Comparison of ENCODE assay signal across 13 cellular contexts in the genomic region with DNA sequence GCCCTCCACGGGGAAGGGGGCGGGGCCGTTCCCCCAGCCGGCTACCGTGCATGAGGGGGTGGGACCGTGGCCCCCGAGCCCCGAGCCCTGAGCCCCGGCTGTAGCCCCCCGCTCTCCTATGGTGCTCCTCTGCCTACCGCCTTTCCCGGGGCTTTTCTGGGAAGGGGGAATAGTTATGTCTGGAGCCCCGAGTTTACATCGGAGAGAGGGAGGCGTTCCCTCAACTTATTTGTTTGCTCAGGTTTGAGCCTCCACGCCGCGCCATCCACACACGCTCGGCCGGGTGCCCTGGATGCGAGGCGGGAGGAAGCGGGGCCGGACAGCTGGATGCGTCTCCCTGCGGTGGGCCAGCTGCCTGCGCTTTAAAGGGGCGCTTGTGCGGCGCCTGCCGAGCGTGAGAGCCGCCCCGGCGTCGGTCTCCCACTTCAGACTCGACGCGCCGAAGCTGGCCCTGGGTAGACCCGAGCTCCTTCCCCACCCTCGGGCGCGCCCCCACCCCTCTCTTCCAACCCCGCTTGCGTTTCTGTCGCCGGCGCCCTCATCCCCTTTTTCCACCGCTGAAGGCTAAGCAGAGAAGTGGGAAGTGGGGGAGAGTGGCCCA. TPM values are rescaled to one million over a fixed set of nuclear protein-coding genes. Genes with fewer than 3 reads are reported as not detected.
DNase-seq lines count a peak whose midpoint lies in the region; ATAC-seq and TF ChIP-seq lines count a peak whose summit lies in the region.
"Had no signal": no experiment of that assay in that cellular context is flagged by ENCODE, and none has a peak within 500 bp of the region (broad histone marks: within the 10 kb centered on the region; RNA-seq: fewer than 3 reads in every experiment).

No MANE protein-coding gene starts in this region.

- H3K36me3 ChIP-seq in heart left ventricle (peaks cover 0 to 5% (median 0%) of the 10 kb centered on the region in 9 donors), fibroblast of lung (ENCODE audit: control insufficient read depth, insufficient read depth, low read length) (no peaks in the 10 kb centered on the region)

- H3K9me3 ChIP-seq in heart left ventricle (no peaks in the 10 kb centered on the region), fibroblast of lung (ENCODE audit: control insufficient read depth, insufficient read depth, low read depth, low read length) (no peaks in the 10 kb centered on the region)
- H3K9me3 ChIP-seq: BLaER1 had no signal

- peaks cover 4 to 5% of the 10 kb centered on the region in 2 donors for H3K4me1 Mint-ChIP-seq in natural killer cell treated with Interleukin-12 subunit alpha and Interleukin-12 subunit beta and Interleukin-15 and Interleukin-18, amount 100 ng/mL, for 72 hours (ENCODE audit: low read depth in 2 of 2)

- H3K4me3 ChIP-seq in heart left ventricle (peak overlapping the region in 11 of 12 donors; percentile 10 to 54 (median 40)), fibroblast of lung (replicated peaks in 1 of 4; ENCODE audit: control extremely low read depth in 1 of 4, insufficient read depth in 1 of 4, low read depth in 3 of 4, low read length in 4 of 4) (peak overlapping the region in 1 of 4 experiments; percentile 42)
- H3K4me3 ChIP-seq: BLaER1 had no signal

- no peaks in the 10 kb centered on the region for H3K36me3 Mint-ChIP-seq in natural killer cell treated with Interleukin-12 subunit alpha and Interleukin-12 subunit beta and Interleukin-15 and Interleukin-18, amount 100 ng/mL, for 72 hours

- H3K9me3 Mint-ChIP-seq in natural killer cell treated with Interleukin-12 subunit alpha and Interleukin-12 subunit beta and Interleukin-15 and Interleukin-18, amount 100 ng/mL, for 72 hours = no peaks in the 10 kb centered on the region

- DNase-seq in heart left ventricle = no peak
- no peak for DNase-seq in Right ventricle myocardium inferior (ENCODE audit: missing footprints)
- DNase-seq in fibroblast of lung (ENCODE audit: low read depth in 2 of 2) = no peak
- DNase-seq in natural killer cell treated with Interleukin-12 subunit alpha and Interleukin-12 subunit beta and Interleukin-15 and Interleukin-18, amount 100 ng/mL, for 72 hours (ENCODE audit: low spot score) = peak; percentile 55
- DNase-seq in CD1c-positive myeloid dendritic cell (ENCODE audit: extremely low spot score) = no peak
- DNase-seq in activated CD4-positive, CD25-positive, alpha-beta regulatory T cell (lab: John Stamatoyannopoulos, UW) = no peak
- DNase-seq in NCI-H1092 (lab: John Stamatoyannopoulos, UW) = no peak
- DNase-seq: NCI-H187, SHP77 treated with DMSO at 0.1 percent for 48 hours had no signal

- H3K27me3 ChIP-seq in heart left ventricle = peaks cover 7 to 23% (median 17%) of the 10 kb centered on the region in 9 donors
- H3K27me3 ChIP-seq in fibroblast of lung (ENCODE audit: control insufficient read depth, insufficient read depth, low read length) = peaks cover 20% of the 10 kb centered on the region

- no peaks in the 10 kb centered on the region for H3K79me2 ChIP-seq in fibroblast of lung (ENCODE audit: control insufficient read depth, insufficient read depth, low read length)

- 7 to 23% (median 13%) methylated on average over 32 to 51 of the region's 51 CpGs for WGBS in heart left ventricle, 4 donors

- no peak overlapping the region for H3K27ac ChIP-seq in heart left ventricle
- H3K27ac ChIP-seq in fibroblast of lung (ENCODE audit: insufficient read depth, low read length) = no peak overlapping the region
- H3K27ac ChIP-seq: BLaER1, HL-60 had no signal

- TF ChIP-seq CTCF in heart left ventricle (IDR thresholded peaks at IDR 0.05) (no peak), fibroblast of lung (conservative IDR thresholded peaks at IDR 0.05 in 1 of 2, IDR thresholded peaks at IDR 0.05 in 1 of 2; ENCODE audit: low read depth in 1 of 2, low read length in 2 of 2) (no peak)

- ATAC-seq in heart left ventricle (peak in 1 of 4 donors; percentile 42), Right ventricle myocardium inferior (no peak), HG02642 (IDR thresholded peaks at IDR 0.05; ENCODE audit: poor library complexity, unreplicated experiment) (no peak)
- no peak for ATAC-seq in natural killer cell treated with Interleukin-12 subunit alpha and Interleukin-12 subunit beta and Interleukin-15 and Interleukin-18, amount 100 ng/mL, for 72 hours

- no peak for TF ChIP-seq POLR2A in heart left ventricle (IDR thresholded peaks at IDR 0.05)

- H3K4me2 ChIP-seq in fibroblast of lung (ENCODE audit: extremely low read depth, insufficient read depth, low read length) = peak overlapping the region; percentile 64
- H3K4me2 ChIP-seq: BLaER1 had no signal

- H3K4me1 ChIP-seq in heart left ventricle = peaks cover 0 to 16% (median 11%) of the 10 kb centered on the region in 12 donors
- H3K4me1 ChIP-seq in fibroblast of lung (ENCODE audit: control insufficient read depth, extremely low read depth, insufficient read depth, low read length) = no peaks in the 10 kb centered on the region

- no peak overlapping the region for H2AFZ ChIP-seq in fibroblast of lung (ENCODE audit: low read length)

- peaks cover 14 to 17% of the 10 kb centered on the region in 2 donors for H3K27me3 Mint-ChIP-seq in natural killer cell treated with Interleukin-12 subunit alpha and Interleukin-12 subunit beta and Interleukin-15 and Interleukin-18, amount 100 ng/mL, for 72 hours

- no peaks in the 10 kb centered on the region for H4K20me1 ChIP-seq in fibroblast of lung (ENCODE audit: control insufficient read depth, extremely low read depth, insufficient read depth, low read length)
- H4K20me1 ChIP-seq: BLaER1 had no signal

- H3K27ac Mint-ChIP-seq in natural killer cell treated with Interleukin-12 subunit alpha and Interleukin-12 subunit beta and Interleukin-15 and Interleukin-18, amount 100 ng/mL, for 72 hours = no peak overlapping the region

- H3K9ac ChIP-seq in fibroblast of lung (ENCODE audit: insufficient read depth, low read length) = no peak overlapping the region
- H3K9ac ChIP-seq: BLaER1 had no signal

- intact Hi-C loops in heart left ventricle (cut with DNase I) = no loop called here
- intact Hi-C loops in Right ventricle myocardium inferior (cut with DNase I) = no loop called here

- H3K4me3 Mint-ChIP-seq in natural killer cell treated with Interleukin-12 subunit alpha and Interleukin-12 subunit beta and Interleukin-15 and Interleukin-18, amount 100 ng/mL, for 72 hours = no peak overlapping the region

RNA-seq across cellular contexts. Expression of gene CHAD, which starts 0.4 kb away (rescaled TPM):
- total RNA-seq in heart left ventricle (under 1 TPM in 2 of 9 donors, not detected in 7; 0.15 to 0.27 TPM), Right ventricle myocardium inferior (0.16 TPM), fibroblast of lung (not detected in 2 replicates)
- polyA plus RNA-seq in heart left ventricle (under 1 TPM in 1 of 2 donors, not detected in 1; 0.15 TPM), fibroblast of lung (not detected in 2 replicates)
- polyA plus RNA-seq in fibroblast of lung (2012) = 0.12 TPM in 1 of 2 replicates, not detected in the other
- polyA minus RNA-seq in fibroblast of lung (ENCODE audit: low replicate concordance) = not detected in 2 replicates
- total RNA-seq in natural killer cell treated with Interleukin-12 subunit alpha and Interleukin-12 subunit beta and Interleukin-15 and Interleukin-18, amount 100 ng/mL, for 72 hours = not detected
- total RNA-seq: mononuclear cell had no signal

RNA-seq across cellular contexts. Expression of gene RSAD1, which starts 9.6 kb away (rescaled TPM):
- total RNA-seq in heart left ventricle (10 to 100 TPM; 30.9 to 50.0 (median 42.8) TPM), Right ventricle myocardium inferior (52.7 TPM), fibroblast of lung (23.9 and 28.4 TPM in 2 replicates)
- polyA plus RNA-seq in heart left ventricle (10 to 100 TPM; 36.2 to 43.7 TPM), fibroblast of lung (12.5 and 13.8 TPM in 2 replicates)
- polyA plus RNA-seq in fibroblast of lung (2012) = 11.6 and 15.7 TPM in 2 replicates
- 8.1 and 12.6 TPM in 2 replicates for polyA minus RNA-seq in fibroblast of lung (ENCODE audit: low replicate concordance)
- total RNA-seq in natural killer cell treated with Interleukin-12 subunit alpha and Interleukin-12 subunit beta and Interleukin-15 and Interleukin-18, amount 100 ng/mL, for 72 hours = 10 to 100 TPM; 34.3 to 54.2 TPM

RNA-seq across cellular contexts. Expression of gene MYCBPAP, which starts 39.1 kb away (rescaled TPM):
- 1 to 10 TPM in 2 of 9 donors, under 1 TPM in 6, not detected in 1; 0.42 to 2.4 (median 0.83) TPM for total RNA-seq in heart left ventricle
- under 1 TPM; 0.29 to 0.46 TPM for polyA plus RNA-seq in heart left ventricle
- 0.81 TPM for total RNA-seq in Right ventricle myocardium inferior
- 2.3 and 3.0 TPM in 2 replicates for total RNA-seq in fibroblast of lung
- 0.16 and 0.40 TPM in 2 replicates for polyA plus RNA-seq in fibroblast of lung
- 0.28 and 0.80 TPM in 2 replicates for polyA plus RNA-seq in fibroblast of lung (2012)
- not detected in 2 replicates for polyA minus RNA-seq in fibroblast of lung (ENCODE audit: low replicate concordance)
- 1 to 10 TPM; 1.1 to 2.8 TPM for total RNA-seq in natural killer cell treated with Interleukin-12 subunit alpha and Interleukin-12 subunit beta and Interleukin-15 and Interleukin-18, amount 100 ng/mL, for 72 hours

RNA-seq across cellular contexts. Expression of gene ACSF2, which starts 43.1 kb away (rescaled TPM):
- total RNA-seq in heart left ventricle (10 to 100 TPM in 8 of 9 donors, 1 to 10 TPM in 1; 7.3 to 31.6 (median 17.4) TPM), Right ventricle myocardium inferior (22.7 TPM), fibroblast of lung (21.1 and 23.6 TPM in 2 replicates)
- polyA plus RNA-seq in heart left ventricle (10 to 100 TPM in 1 of 2 donors, 1 to 10 TPM in 1; 6.5 to 20.0 TPM), fibroblast of lung (12.9 and 16.5 TPM in 2 replicates)
- 13.3 and 16.9 TPM in 2 replicates for polyA plus RNA-seq in fibroblast of lung (2012)
- polyA minus RNA-seq in fibroblast of lung (ENCODE audit: low replicate concordance) = 37.8 and 74.1 TPM in 2 replicates
- total RNA-seq in natural killer cell treated with Interleukin-12 subunit alpha and Interleukin-12 subunit beta and Interleukin-15 and Interleukin-18, amount 100 ng/mL, for 72 hours = 10 to 100 TPM in 1 of 2 donors, 1 to 10 TPM in 1; 6.9 to 13.4 TPM
